8 cellular contexts compared by ENCODE assay signal in the genomic region with DNA sequence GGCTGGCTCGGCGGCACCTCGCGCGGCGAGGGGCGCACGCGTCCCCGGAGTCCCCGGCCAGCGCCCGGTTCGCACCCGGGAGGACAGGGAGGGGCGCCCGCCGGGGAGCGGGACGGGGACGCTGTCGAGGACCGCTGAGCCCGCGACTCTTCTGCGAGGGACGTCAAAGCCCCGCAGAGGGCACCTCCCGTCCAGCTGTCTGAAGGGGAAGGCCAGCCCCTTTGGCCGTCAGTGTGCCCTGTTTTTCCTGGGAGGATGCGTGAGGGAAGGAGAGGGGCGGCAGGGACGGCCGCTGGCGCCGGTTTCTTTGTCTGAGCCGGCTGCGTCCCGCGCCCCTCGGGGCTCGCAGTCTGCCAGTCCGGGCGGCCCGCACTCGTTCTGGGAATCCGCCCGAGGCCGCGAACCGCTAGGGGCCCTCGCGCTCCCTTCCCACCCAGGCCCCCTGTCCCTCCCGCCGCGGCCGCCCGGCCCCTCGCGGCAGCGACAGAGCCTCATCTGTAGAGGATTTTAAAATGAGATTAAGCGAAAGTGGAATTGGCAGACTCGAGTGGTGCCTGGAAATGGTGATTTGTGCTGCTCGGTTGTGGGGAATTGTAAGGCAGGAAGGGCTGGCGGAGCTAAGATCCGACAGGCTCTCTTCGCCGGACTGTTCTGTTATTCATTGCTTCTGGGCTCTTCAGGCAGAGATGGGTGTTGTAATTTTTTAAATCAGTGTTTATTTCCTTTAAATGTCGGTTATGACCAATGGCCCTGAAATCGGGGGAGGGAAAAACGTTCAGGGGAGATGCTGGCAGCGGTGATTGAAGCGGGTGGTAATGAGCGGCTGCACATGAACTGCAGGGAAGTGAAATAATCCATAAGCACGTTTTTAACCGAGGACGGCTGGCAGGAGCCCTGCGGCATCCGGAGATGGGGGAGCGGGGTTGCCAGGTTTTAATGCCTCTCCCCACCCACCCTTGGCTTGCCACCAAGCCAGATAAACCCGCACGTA. TPM values are rescaled to one million over a fixed set of nuclear protein-coding genes. Genes with fewer than 3 reads are reported as not detected.
A peak's percentile ranks its signal among the peaks of the same experiment; 100 is the strongest.
DNase-seq lines count a peak whose midpoint lies in the region; ATAC-seq and TF ChIP-seq lines count a peak whose summit lies in the region.

No MANE protein-coding gene starts in this region.

- H3K27ac ChIP-seq in C4-2B: no peak overlapping the region
- no peak overlapping the region for H3K27ac ChIP-seq in Panc1 (ENCODE audit: low read length)
- H3K27ac ChIP-seq in esophagus (ENCODE audit: low read depth in 2 of 2, low read length in 1 of 2): no peak overlapping the region

- H3K27me3 ChIP-seq in Panc1 (ENCODE audit: control insufficient read depth, insufficient read depth, low read length) (peaks cover 46% of the 10 kb centered on the region), esophagus (ENCODE audit: control insufficient read depth in 1 of 2, insufficient read depth in 2 of 2, low read length in 2 of 2) (peaks cover 6 to 8% of the 10 kb centered on the region in 2 donors)

- peak; percentile 40 for ATAC-seq in HG02759 (IDR thresholded peaks at IDR 0.05; ENCODE audit: unreplicated experiment)
- peak; percentile 70 for ATAC-seq in Panc1
- no peak for ATAC-seq in HG03378 (IDR thresholded peaks at IDR 0.05; ENCODE audit: unreplicated experiment)
- ATAC-seq in HG03432 (IDR thresholded peaks at IDR 0.05; ENCODE audit: unreplicated experiment): no peak

- intact Hi-C loops in Panc1 (cut with micrococcal nuclease; ENCODE audit: unreplicated experiment): no loop called here

- H3K9me3 Mint-ChIP-seq in nephron: no peaks in the 10 kb centered on the region

- TF ChIP-seq CTCF in C4-2B (conservative IDR thresholded peaks at IDR 0.05): peak; percentile 27
- TF ChIP-seq CTCF in Panc1 (IDR thresholded peaks at IDR 0.05): peak; percentile 30
- TF ChIP-seq CTCF in nephron (IDR thresholded peaks at IDR 0.05; ENCODE audit: unreplicated experiment in 3 of 3): peak; percentile 11 to 22 (median 21)

- in situ Hi-C loops in Panc1 (cut with HindIII; ENCODE audit: low pct_unique_long_range_greater_than_20kb, low sequenced_read_pairs): no loop called here

- peaks cover 72% of the 10 kb centered on the region for H3K27me3 Mint-ChIP-seq in nephron (ENCODE audit: low read depth)

- peak overlapping the region in 2 of 3 experiments; percentile 5 to 6 for H3K27ac Mint-ChIP-seq in nephron

- peak overlapping the region; percentile 74 to 86 (median 82) for H3K4me3 Mint-ChIP-seq in nephron

- H3K9me3 ChIP-seq in Panc1 (ENCODE audit: control insufficient read depth, insufficient read depth, low read depth, low read length) (no peaks in the 10 kb centered on the region), esophagus (ENCODE audit: control insufficient read depth in 2 of 2, insufficient read depth in 1 of 2, low read depth in 1 of 2, low read length in 1 of 2) (no peaks in the 10 kb centered on the region)

- H3K4me1 Mint-ChIP-seq in nephron: peaks cover 6% of the 10 kb centered on the region

- H3K4me1 ChIP-seq in Panc1 (ENCODE audit: control insufficient read depth, insufficient read depth, low read length) (peaks cover 3% of the 10 kb centered on the region; the same call in 1 of the 2 replicates), esophagus (ENCODE audit: control insufficient read depth in 2 of 2, insufficient read depth in 2 of 2, low read length in 1 of 2) (peaks cover 4 to 8% of the 10 kb centered on the region in 2 donors)

- no peaks in the 10 kb centered on the region for H3K36me3 Mint-ChIP-seq in nephron (ENCODE audit: low read depth)

- BruUV-seq in Panc1 (replicated peaks; lab: Mats Ljungman, UMichigan): no TSS peak

- 1 to 2% methylated on average over 72 to 82 of the region's 82 CpGs for WGBS in esophagus, 2 donors

- H3K36me3 ChIP-seq in Panc1 (ENCODE audit: control insufficient read depth, insufficient read depth, low read length): no peaks in the 10 kb centered on the region
- no peaks in the 10 kb centered on the region for H3K36me3 ChIP-seq in esophagus (ENCODE audit: control insufficient read depth in 2 of 2, insufficient read depth in 2 of 2, low read length in 1 of 2)

- POLR2A ChIA-PET in Panc1 (lab: Charles Lee): no interaction called here

- no peak for DNase-seq in Panc1 (ENCODE audit: low read depth, low spot score)
- no peak for DNase-seq in NOMO-1 treated with dmso at 0.1 percent for 144 hours (lab: John Stamatoyannopoulos, UW; ENCODE audit: unreplicated experiment)

- CTCF ChIA-PET in Panc1 (lab: Charles Lee): interaction anchor here (0.6 kb wide), 1 partner anchor 27 kb away, joined by 5 read pairs; no protein-coding TSS in a partner anchor

- peak overlapping the region; percentile 29 to 41 for H3K4me3 ChIP-seq in Panc1 (ENCODE audit: low read depth in 2 of 2, low read length in 2 of 2)
- peak overlapping the region; percentile 11 to 45 for H3K4me3 ChIP-seq in esophagus (ENCODE audit: low read depth in 1 of 2, low read length in 2 of 2)

RNA-seq across cellular contexts. Expression of gene RELN, which starts 0.6 kb away (rescaled TPM):
- total RNA-seq in Panc1 (2021; ENCODE audit: unreplicated experiment): 0.10 TPM
- polyA plus RNA-seq in Panc1 (2012; ENCODE audit: insufficient read length): not detected
- under 1 TPM; 0.10 to 0.65 TPM for polyA plus RNA-seq in esophagus

Comparison
In these comparisons a context has a peak if more than half of its experiments do, and no peak if none do; other contexts are left out.
1. ATAC-seq: peak in HG02759 (single experiment) and Panc1 (single experiment); none in HG03378 (single experiment) and HG03432 (single experiment).
2. Peak in every context shown above with its lines, with median percentiles within 50 percentile points of each other: CTCF ChIP-seq.